13 cellular contexts compared by ENCODE assay signal in genomic region chr22:49281467-49282340, GRCh38.
"Had no signal": no experiment of that assay in that cellular context is flagged by ENCODE, and none has a peak within 500 bp of the region (broad histone marks: within the 10 kb centered on the region; RNA-seq: fewer than 3 reads in every experiment).

No MANE protein-coding gene starts in this region.

- H3K4me1 ChIP-seq: right lobe of liver, suprapubic skin had no signal

- H3K36me3 ChIP-seq: right lobe of liver, suprapubic skin had no signal

- H3K9me3 Mint-ChIP-seq: activated T-helper 1 cell treated with anti-CD3 and anti-CD28 coated beads, Interleukin-12 subunit alpha, Interleukin-12 subunit beta, Interleukin-2, Interleukin-4 antibody, amounts not matched to agents 30 ng/mL and 10 ng/mL and 1 ng/mL, durations not matched to agents 14 hours and 24 hours and 36 hours; neural crest cell had no signal

- H3K27ac ChIP-seq: right lobe of liver, suprapubic skin had no signal

- DNase-seq: activated CD4-positive, CD25-positive, alpha-beta regulatory T cell treated with anti-CD3 and anti-CD28 coated beads, Interleukin-2, amount 50 U/mL, for 72 hours; activated naive CD8-positive, alpha-beta T cell treated with anti-CD3 and anti-CD28 coated beads for 36 hours; amygdala; cerebellar nuclear complex; head of caudate nucleus; left colon; mammary epithelial cell; right lobe of liver had no signal

- H3K36me3 Mint-ChIP-seq: activated naive CD8-positive, alpha-beta T cell treated with anti-CD3 and anti-CD28 coated beads for 36 hours; type B pancreatic cell had no signal

- H3K27me3 ChIP-seq: right lobe of liver had no signal

- H3K4me3 ChIP-seq: right lobe of liver, suprapubic skin had no signal

- H3K4me1 Mint-ChIP-seq: activated naive CD8-positive, alpha-beta T cell treated with anti-CD3 and anti-CD28 coated beads for 36 hours; neural crest cell had no signal

- H3K9me3 ChIP-seq: right lobe of liver, suprapubic skin had no signal

- H3K4me3 Mint-ChIP-seq: activated naive CD8-positive, alpha-beta T cell treated with anti-CD3 and anti-CD28 coated beads for 36 hours; activated T-helper 1 cell treated with anti-CD3 and anti-CD28 coated beads, Interleukin-12 subunit alpha, Interleukin-12 subunit beta, Interleukin-2, Interleukin-4 antibody, amounts not matched to agents 30 ng/mL and 10 ng/mL and 1 ng/mL, durations not matched to agents 14 hours and 24 hours and 36 hours; neural crest cell; stimulated activated naive CD8-positive, alpha-beta T cell treated with anti-CD3 and anti-CD28 coated beads, Interleukin-15, Interleukin-2, amounts not matched to agents 100 ng/mL and 50 ng/mL, for 24 hours; type B pancreatic cell had no signal

- H3K27ac Mint-ChIP-seq: activated naive CD8-positive, alpha-beta T cell treated with anti-CD3 and anti-CD28 coated beads for 36 hours; activated T-helper 1 cell treated with anti-CD3 and anti-CD28 coated beads, Interleukin-12 subunit alpha, Interleukin-12 subunit beta, Interleukin-2, Interleukin-4 antibody, amounts not matched to agents 30 ng/mL and 10 ng/mL and 1 ng/mL, durations not matched to agents 14 hours and 24 hours and 36 hours; stimulated activated naive CD8-positive, alpha-beta T cell treated with anti-CD3 and anti-CD28 coated beads, Interleukin-15, Interleukin-2, amounts not matched to agents 100 ng/mL and 50 ng/mL, for 24 hours; type B pancreatic cell had no signal
